Comparison of ENCODE assay signal across 13 cellular contexts in the genomic region with DNA sequence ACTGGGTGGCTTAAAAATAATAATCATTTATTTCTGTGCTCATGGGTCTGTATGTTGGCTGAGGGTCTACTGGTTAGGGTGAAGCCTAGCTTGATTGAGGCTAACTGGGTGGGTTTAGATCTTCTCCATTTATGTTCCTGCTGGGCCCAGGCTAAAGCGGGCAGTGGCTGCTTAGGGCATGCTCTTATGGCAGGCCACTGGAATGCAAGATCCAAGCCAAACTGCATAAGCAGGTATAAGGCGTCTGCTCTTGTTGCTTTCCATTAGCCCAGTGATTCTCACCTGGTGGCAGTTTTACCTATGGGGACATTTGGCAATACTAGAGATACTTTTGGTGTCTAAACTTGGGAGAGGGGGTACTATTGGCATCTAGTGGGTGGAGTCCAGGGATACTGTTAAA. TPM values are rescaled to one million over a fixed set of nuclear protein-coding genes. Genes with fewer than 3 reads are reported as not detected.
DNase-seq lines count a peak whose midpoint lies in the region; ATAC-seq lines count a peak whose summit lies in the region.
"Had no signal": no experiment of that assay in that cellular context is flagged by ENCODE, and none has a peak within 500 bp of the region (broad histone marks: within the 10 kb centered on the region; RNA-seq: fewer than 3 reads in every experiment).

No MANE protein-coding gene starts in this region.

- no peaks in the 10 kb centered on the region for H3K79me1 ChIP-seq in trophoblast cell (ENCODE audit: low read length)

- WGBS in trophoblast cell (ENCODE audit: extremely low coverage, insufficient coverage, insufficient read length): no CpG with 5 or more reads among the region's 2 CpGs

- no peak overlapping the region for H4K91ac ChIP-seq in trophoblast cell (ENCODE audit: low read depth, low read length)

- peak overlapping the region; percentile 92 for H3K4me3 Mint-ChIP-seq in T-helper 2 cell treated with Interferon-gamma antibody and Interleukin-4, amounts not matched to agents 5 μg/mL and 100 μg/mL, for 36 hours

- H3K9me3 Mint-ChIP-seq in T-helper 2 cell treated with Interferon-gamma antibody and Interleukin-4, amounts not matched to agents 5 μg/mL and 100 μg/mL, for 36 hours: no peaks in the 10 kb centered on the region

- no peak overlapping the region for H3K14ac ChIP-seq in trophoblast cell (ENCODE audit: low read length)

- H2AFZ ChIP-seq in trophoblast cell (ENCODE audit: insufficient read depth, low read length, poor library complexity): no peak overlapping the region

- no peak overlapping the region for H3K9ac ChIP-seq in trophoblast cell (ENCODE audit: low read length)

- no peak for ATAC-seq in HG03342 (IDR thresholded peaks at IDR 0.05; ENCODE audit: unreplicated experiment)
- no peak for ATAC-seq in GM18502 (IDR thresholded peaks at IDR 0.05; ENCODE audit: poor library complexity, unreplicated experiment)

- no peak overlapping the region for H3K23ac ChIP-seq in trophoblast cell (ENCODE audit: low read length)

- H3K4me2 ChIP-seq in trophoblast cell (ENCODE audit: low read length): no peak overlapping the region

- H3K4ac ChIP-seq in trophoblast cell (ENCODE audit: low read depth, low read length): peak overlapping the region; percentile 53

- H3K18ac ChIP-seq in trophoblast cell (ENCODE audit: low read length): no peak overlapping the region

- H3K9me3 ChIP-seq in KOPT-K1 (ENCODE audit: insufficient read depth, low read length, poor library complexity, severe bottlenecking) (no peaks in the 10 kb centered on the region), trophoblast cell (ENCODE audit: insufficient read depth, low read depth, low read length) (no peaks in the 10 kb centered on the region)
- no peaks in the 10 kb centered on the region for H3K9me3 ChIP-seq in effector memory CD4-positive, alpha-beta T cell (ENCODE audit: control insufficient read depth, low read length)

- DNase-seq in T-helper 2 cell treated with Interferon-gamma antibody and Interleukin-4, amounts not matched to agents 5 μg/mL and 100 μg/mL, for 36 hours (ENCODE audit: low spot score): no peak
- DNase-seq in T-helper 2 cell (no peak), trophoblast cell (peak in 1 of 2 donors; percentile 33), AG08395 (ENCODE audit: low spot score) (no peak)
- DNase-seq in effector memory CD4-positive, alpha-beta T cell: no peak
- DNase-seq: 8988T; activated CD4-positive, alpha-beta T cell treated with anti-CD3 and anti-CD28 coated beads for 48 hours; head of caudate nucleus; NCI-H187 treated with DMSO at 0.1 percent for 48 hours had no signal

- H2BK120ac ChIP-seq in trophoblast cell (ENCODE audit: insufficient read depth, low read length, poor library complexity): no peak overlapping the region

- peak overlapping the region; percentile 84 for H3K27ac ChIP-seq in KOPT-K1 (ENCODE audit: low read depth, low read length, poor library complexity, severe bottlenecking)
- H3K27ac ChIP-seq in effector memory CD4-positive, alpha-beta T cell (ENCODE audit: insufficient read depth, low read length, poor library complexity, severe bottlenecking): peak overlapping the region; percentile 81
- no peak overlapping the region for H3K27ac ChIP-seq in trophoblast cell (ENCODE audit: low read depth, low read length)

- no peak overlapping the region for H2BK5ac ChIP-seq in trophoblast cell (ENCODE audit: low read depth, low read length, poor library complexity)

- no peak overlapping the region for H4K8ac ChIP-seq in trophoblast cell (ENCODE audit: low read depth, low read length)

- no peaks in the 10 kb centered on the region; the same call in 1 of the 2 replicates for H3K36me3 ChIP-seq in KOPT-K1 (ENCODE audit: insufficient read depth, low read length)
- H3K36me3 ChIP-seq in effector memory CD4-positive, alpha-beta T cell (ENCODE audit: control insufficient read depth, insufficient read depth, low read length): no peaks in the 10 kb centered on the region
- H3K36me3 ChIP-seq in trophoblast cell (ENCODE audit: control insufficient read depth in 1 of 2, insufficient read depth in 2 of 2, low read length in 2 of 2): peaks cover 2 to 4% of the 10 kb centered on the region in 2 experiments

- H3K36me3 Mint-ChIP-seq in T-helper 2 cell treated with Interferon-gamma antibody and Interleukin-4, amounts not matched to agents 5 μg/mL and 100 μg/mL, for 36 hours (ENCODE audit: low read depth): peaks cover 22% of the 10 kb centered on the region

- H3K4me1 ChIP-seq in effector memory CD4-positive, alpha-beta T cell (ENCODE audit: control insufficient read depth, insufficient read depth, low read length, poor library complexity, severe bottlenecking): peaks cover 19% of the 10 kb centered on the region
- peaks cover 0 to 3% of the 10 kb centered on the region in 2 experiments for H3K4me1 ChIP-seq in trophoblast cell (ENCODE audit: control insufficient read depth in 1 of 2, insufficient read depth in 2 of 2, low read length in 2 of 2)

- H2AK5ac ChIP-seq in trophoblast cell (ENCODE audit: low read length): no peak overlapping the region

- no peak overlapping the region for H2BK12ac ChIP-seq in trophoblast cell (ENCODE audit: low read length)

- peaks cover 6% of the 10 kb centered on the region for H3K79me2 ChIP-seq in trophoblast cell (ENCODE audit: control insufficient read depth, insufficient read depth, low read length, poor library complexity)

- H3K4me3 ChIP-seq in effector memory CD4-positive, alpha-beta T cell (ENCODE audit: insufficient read depth, low read depth, low read length, poor library complexity, severe bottlenecking): no peak overlapping the region
- no peak overlapping the region for H3K4me3 ChIP-seq in trophoblast cell (ENCODE audit: low read depth, low read length)
- H3K4me3 ChIP-seq: lung had no signal

- no peaks in the 10 kb centered on the region for H3K27me3 ChIP-seq in effector memory CD4-positive, alpha-beta T cell (replicated peaks; ENCODE audit: control insufficient read depth, insufficient read depth, low read length, poor library complexity, severe bottlenecking)
- no peaks in the 10 kb centered on the region for H3K27me3 ChIP-seq in trophoblast cell (ENCODE audit: insufficient read depth, low read length)

- no peak overlapping the region for H4K12ac ChIP-seq in trophoblast cell (ENCODE audit: low read depth, low read length)

- peaks cover 54% of the 10 kb centered on the region for H3K4me1 Mint-ChIP-seq in T-helper 2 cell treated with Interferon-gamma antibody and Interleukin-4, amounts not matched to agents 5 μg/mL and 100 μg/mL, for 36 hours (ENCODE audit: low read depth)

- H3K27ac Mint-ChIP-seq in T-helper 2 cell treated with Interferon-gamma antibody and Interleukin-4, amounts not matched to agents 5 μg/mL and 100 μg/mL, for 36 hours: peak overlapping the region; percentile 99

- H3K27me3 Mint-ChIP-seq in T-helper 2 cell treated with Interferon-gamma antibody and Interleukin-4, amounts not matched to agents 5 μg/mL and 100 μg/mL, for 36 hours (ENCODE audit: low read depth): no peaks in the 10 kb centered on the region

RNA-seq across cellular contexts. Expression of a gene that starts 44.5 kb away (rescaled TPM):
- 142 TPM in 2 replicates for polyA plus RNA-seq in trophoblast cell (2013)
